In the genomic region with DNA sequence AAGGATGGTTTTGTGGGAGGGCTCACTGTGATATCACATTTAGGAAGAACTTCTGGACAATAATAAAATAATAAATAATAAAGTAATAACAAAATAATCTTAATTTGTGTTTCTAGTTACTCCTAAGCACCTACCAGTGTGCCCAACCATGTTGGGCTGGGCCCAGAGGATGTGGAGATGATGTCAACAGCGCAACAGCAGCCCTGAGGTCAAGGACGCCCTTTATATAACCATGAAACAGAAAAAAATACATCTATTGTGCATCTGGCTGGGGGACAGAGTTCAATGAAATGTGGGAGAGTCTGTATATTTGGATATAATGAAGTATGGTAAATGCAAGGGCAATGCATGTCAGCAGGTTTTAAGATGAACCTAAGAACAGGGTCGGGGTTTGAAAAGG, we compare ENCODE assay signal across 1 cellular context.
TF ChIP-seq lines count a peak whose summit lies in the region.

No MANE protein-coding gene starts in this region.

TF ChIP-seq in HepG2, 621 proteins besides CTCF, POLR2A, EP300 and RAD21 (continued from another document and continues in another):
- TF ChIP-seq, protein P1, sequence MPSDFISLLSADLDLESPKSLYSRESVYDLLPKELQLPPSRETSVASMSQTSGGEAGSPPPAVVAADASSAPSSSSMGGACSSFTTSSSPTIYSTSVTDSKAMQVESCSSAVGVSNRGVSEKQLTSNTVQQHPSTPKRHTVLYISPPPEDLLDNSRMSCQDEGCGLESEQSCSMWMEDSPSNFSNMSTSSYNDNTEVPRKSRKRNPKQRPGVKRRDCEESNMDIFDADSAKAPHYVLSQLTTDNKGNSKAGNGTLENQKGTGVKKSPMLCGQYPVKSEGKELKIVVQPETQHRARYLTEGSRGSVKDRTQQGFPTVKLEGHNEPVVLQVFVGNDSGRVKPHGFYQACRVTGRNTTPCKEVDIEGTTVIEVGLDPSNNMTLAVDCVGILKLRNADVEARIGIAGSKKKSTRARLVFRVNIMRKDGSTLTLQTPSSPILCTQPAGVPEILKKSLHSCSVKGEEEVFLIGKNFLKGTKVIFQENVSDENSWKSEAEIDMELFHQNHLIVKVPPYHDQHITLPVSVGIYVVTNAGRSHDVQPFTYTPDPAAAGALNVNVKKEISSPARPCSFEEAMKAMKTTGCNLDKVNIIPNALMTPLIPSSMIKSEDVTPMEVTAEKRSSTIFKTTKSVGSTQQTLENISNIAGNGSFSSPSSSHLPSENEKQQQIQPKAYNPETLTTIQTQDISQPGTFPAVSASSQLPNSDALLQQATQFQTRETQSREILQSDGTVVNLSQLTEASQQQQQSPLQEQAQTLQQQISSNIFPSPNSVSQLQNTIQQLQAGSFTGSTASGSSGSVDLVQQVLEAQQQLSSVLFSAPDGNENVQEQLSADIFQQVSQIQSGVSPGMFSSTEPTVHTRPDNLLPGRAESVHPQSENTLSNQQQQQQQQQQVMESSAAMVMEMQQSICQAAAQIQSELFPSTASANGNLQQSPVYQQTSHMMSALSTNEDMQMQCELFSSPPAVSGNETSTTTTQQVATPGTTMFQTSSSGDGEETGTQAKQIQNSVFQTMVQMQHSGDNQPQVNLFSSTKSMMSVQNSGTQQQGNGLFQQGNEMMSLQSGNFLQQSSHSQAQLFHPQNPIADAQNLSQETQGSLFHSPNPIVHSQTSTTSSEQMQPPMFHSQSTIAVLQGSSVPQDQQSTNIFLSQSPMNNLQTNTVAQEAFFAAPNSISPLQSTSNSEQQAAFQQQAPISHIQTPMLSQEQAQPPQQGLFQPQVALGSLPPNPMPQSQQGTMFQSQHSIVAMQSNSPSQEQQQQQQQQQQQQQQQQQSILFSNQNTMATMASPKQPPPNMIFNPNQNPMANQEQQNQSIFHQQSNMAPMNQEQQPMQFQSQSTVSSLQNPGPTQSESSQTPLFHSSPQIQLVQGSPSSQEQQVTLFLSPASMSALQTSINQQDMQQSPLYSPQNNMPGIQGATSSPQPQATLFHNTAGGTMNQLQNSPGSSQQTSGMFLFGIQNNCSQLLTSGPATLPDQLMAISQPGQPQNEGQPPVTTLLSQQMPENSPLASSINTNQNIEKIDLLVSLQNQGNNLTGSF (CRISPR knock-in tag; IDR thresholded peaks at IDR 0.05) = no peak
- TF ChIP-seq, protein P2, sequence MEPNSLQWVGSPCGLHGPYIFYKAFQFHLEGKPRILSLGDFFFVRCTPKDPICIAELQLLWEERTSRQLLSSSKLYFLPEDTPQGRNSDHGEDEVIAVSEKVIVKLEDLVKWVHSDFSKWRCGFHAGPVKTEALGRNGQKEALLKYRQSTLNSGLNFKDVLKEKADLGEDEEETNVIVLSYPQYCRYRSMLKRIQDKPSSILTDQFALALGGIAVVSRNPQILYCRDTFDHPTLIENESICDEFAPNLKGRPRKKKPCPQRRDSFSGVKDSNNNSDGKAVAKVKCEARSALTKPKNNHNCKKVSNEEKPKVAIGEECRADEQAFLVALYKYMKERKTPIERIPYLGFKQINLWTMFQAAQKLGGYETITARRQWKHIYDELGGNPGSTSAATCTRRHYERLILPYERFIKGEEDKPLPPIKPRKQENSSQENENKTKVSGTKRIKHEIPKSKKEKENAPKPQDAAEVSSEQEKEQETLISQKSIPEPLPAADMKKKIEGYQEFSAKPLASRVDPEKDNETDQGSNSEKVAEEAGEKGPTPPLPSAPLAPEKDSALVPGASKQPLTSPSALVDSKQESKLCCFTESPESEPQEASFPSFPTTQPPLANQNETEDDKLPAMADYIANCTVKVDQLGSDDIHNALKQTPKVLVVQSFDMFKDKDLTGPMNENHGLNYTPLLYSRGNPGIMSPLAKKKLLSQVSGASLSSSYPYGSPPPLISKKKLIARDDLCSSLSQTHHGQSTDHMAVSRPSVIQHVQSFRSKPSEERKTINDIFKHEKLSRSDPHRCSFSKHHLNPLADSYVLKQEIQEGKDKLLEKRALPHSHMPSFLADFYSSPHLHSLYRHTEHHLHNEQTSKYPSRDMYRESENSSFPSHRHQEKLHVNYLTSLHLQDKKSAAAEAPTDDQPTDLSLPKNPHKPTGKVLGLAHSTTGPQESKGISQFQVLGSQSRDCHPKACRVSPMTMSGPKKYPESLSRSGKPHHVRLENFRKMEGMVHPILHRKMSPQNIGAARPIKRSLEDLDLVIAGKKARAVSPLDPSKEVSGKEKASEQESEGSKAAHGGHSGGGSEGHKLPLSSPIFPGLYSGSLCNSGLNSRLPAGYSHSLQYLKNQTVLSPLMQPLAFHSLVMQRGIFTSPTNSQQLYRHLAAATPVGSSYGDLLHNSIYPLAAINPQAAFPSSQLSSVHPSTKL (CRISPR knock-in tag; IDR thresholded peaks at IDR 0.05) = peak; percentile 35; the same call in 1 of the 2 replicates
- TF ChIP-seq, protein P3, sequence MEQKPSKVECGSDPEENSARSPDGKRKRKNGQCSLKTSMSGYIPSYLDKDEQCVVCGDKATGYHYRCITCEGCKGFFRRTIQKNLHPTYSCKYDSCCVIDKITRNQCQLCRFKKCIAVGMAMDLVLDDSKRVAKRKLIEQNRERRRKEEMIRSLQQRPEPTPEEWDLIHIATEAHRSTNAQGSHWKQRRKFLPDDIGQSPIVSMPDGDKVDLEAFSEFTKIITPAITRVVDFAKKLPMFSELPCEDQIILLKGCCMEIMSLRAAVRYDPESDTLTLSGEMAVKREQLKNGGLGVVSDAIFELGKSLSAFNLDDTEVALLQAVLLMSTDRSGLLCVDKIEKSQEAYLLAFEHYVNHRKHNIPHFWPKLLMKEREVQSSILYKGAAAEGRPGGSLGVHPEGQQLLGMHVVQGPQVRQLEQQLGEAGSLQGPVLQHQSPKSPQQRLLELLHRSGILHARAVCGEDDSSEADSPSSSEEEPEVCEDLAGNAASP (CRISPR knock-in tag; IDR thresholded peaks at IDR 0.05; ENCODE audit: borderline replicate concordance) = peak; percentile 55; the same call in 1 of the 2 replicates
- TF ChIP-seq FOXP1 (IDR thresholded peaks at IDR 0.05) (no peak), FOXP1 (CRISPR knock-in tag; IDR thresholded peaks at IDR 0.05) (0 out of 2 replicates have a peak, but pooled peaks have one; percentile 10), ZNF333 (CRISPR knock-in tag; IDR thresholded peaks at IDR 0.05; ENCODE audit: borderline replicate concordance) (no peak), NPAS2 (CRISPR knock-in tag; IDR thresholded peaks at IDR 0.05; ENCODE audit: borderline replicate concordance) (no peak), NCOA2 (CRISPR knock-in tag; IDR thresholded peaks at IDR 0.05) (0 out of 2 replicates have a peak, but pooled peaks have one; percentile 14), MAF1 (CRISPR knock-in tag; IDR thresholded peaks at IDR 0.05; ENCODE audit: borderline replicate concordance) (no peak), SOX5 (CRISPR knock-in tag; IDR thresholded peaks at IDR 0.05; ENCODE audit: borderline replicate concordance) (peak; percentile 68; the same call in 1 of the 2 replicates), PAX8 (CRISPR knock-in tag; IDR thresholded peaks at IDR 0.05; ENCODE audit: borderline replicate concordance) (no peak), NR2F6 (IDR thresholded peaks at IDR 0.05) (peak; percentile 73), NR2F6 (CRISPR knock-in tag; IDR thresholded peaks at IDR 0.05) (peak; percentile 70), RARA (CRISPR knock-in tag; IDR thresholded peaks at IDR 0.05) (peak; percentile 82), SOX13 (IDR thresholded peaks at IDR 0.05) (no peak), SOX13 (CRISPR knock-in tag; conservative IDR thresholded peaks at IDR 0.05 in 1 of 2, IDR thresholded peaks at IDR 0.05 in 1 of 2) (peak in 1 of 2 experiments; percentile 59; a peak in 1 of 4 replicates), SP140L (CRISPR knock-in tag; IDR thresholded peaks at IDR 0.05; ENCODE audit: borderline replicate concordance) (no peak), ZNF891 (CRISPR knock-in tag; IDR thresholded peaks at IDR 0.05) (no peak), RXRB (CRISPR knock-in tag; IDR thresholded peaks at IDR 0.05; ENCODE audit: borderline replicate concordance) (peak; percentile 71)
- TF ChIP-seq, protein P4, sequence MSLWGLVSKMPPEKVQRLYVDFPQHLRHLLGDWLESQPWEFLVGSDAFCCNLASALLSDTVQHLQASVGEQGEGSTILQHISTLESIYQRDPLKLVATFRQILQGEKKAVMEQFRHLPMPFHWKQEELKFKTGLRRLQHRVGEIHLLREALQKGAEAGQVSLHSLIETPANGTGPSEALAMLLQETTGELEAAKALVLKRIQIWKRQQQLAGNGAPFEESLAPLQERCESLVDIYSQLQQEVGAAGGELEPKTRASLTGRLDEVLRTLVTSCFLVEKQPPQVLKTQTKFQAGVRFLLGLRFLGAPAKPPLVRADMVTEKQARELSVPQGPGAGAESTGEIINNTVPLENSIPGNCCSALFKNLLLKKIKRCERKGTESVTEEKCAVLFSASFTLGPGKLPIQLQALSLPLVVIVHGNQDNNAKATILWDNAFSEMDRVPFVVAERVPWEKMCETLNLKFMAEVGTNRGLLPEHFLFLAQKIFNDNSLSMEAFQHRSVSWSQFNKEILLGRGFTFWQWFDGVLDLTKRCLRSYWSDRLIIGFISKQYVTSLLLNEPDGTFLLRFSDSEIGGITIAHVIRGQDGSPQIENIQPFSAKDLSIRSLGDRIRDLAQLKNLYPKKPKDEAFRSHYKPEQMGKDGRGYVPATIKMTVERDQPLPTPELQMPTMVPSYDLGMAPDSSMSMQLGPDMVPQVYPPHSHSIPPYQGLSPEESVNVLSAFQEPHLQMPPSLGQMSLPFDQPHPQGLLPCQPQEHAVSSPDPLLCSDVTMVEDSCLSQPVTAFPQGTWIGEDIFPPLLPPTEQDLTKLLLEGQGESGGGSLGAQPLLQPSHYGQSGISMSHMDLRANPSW (CRISPR knock-in tag; IDR thresholded peaks at IDR 0.05; ENCODE audit: borderline replicate concordance) = no peak
- TF ChIP-seq, protein P5, sequence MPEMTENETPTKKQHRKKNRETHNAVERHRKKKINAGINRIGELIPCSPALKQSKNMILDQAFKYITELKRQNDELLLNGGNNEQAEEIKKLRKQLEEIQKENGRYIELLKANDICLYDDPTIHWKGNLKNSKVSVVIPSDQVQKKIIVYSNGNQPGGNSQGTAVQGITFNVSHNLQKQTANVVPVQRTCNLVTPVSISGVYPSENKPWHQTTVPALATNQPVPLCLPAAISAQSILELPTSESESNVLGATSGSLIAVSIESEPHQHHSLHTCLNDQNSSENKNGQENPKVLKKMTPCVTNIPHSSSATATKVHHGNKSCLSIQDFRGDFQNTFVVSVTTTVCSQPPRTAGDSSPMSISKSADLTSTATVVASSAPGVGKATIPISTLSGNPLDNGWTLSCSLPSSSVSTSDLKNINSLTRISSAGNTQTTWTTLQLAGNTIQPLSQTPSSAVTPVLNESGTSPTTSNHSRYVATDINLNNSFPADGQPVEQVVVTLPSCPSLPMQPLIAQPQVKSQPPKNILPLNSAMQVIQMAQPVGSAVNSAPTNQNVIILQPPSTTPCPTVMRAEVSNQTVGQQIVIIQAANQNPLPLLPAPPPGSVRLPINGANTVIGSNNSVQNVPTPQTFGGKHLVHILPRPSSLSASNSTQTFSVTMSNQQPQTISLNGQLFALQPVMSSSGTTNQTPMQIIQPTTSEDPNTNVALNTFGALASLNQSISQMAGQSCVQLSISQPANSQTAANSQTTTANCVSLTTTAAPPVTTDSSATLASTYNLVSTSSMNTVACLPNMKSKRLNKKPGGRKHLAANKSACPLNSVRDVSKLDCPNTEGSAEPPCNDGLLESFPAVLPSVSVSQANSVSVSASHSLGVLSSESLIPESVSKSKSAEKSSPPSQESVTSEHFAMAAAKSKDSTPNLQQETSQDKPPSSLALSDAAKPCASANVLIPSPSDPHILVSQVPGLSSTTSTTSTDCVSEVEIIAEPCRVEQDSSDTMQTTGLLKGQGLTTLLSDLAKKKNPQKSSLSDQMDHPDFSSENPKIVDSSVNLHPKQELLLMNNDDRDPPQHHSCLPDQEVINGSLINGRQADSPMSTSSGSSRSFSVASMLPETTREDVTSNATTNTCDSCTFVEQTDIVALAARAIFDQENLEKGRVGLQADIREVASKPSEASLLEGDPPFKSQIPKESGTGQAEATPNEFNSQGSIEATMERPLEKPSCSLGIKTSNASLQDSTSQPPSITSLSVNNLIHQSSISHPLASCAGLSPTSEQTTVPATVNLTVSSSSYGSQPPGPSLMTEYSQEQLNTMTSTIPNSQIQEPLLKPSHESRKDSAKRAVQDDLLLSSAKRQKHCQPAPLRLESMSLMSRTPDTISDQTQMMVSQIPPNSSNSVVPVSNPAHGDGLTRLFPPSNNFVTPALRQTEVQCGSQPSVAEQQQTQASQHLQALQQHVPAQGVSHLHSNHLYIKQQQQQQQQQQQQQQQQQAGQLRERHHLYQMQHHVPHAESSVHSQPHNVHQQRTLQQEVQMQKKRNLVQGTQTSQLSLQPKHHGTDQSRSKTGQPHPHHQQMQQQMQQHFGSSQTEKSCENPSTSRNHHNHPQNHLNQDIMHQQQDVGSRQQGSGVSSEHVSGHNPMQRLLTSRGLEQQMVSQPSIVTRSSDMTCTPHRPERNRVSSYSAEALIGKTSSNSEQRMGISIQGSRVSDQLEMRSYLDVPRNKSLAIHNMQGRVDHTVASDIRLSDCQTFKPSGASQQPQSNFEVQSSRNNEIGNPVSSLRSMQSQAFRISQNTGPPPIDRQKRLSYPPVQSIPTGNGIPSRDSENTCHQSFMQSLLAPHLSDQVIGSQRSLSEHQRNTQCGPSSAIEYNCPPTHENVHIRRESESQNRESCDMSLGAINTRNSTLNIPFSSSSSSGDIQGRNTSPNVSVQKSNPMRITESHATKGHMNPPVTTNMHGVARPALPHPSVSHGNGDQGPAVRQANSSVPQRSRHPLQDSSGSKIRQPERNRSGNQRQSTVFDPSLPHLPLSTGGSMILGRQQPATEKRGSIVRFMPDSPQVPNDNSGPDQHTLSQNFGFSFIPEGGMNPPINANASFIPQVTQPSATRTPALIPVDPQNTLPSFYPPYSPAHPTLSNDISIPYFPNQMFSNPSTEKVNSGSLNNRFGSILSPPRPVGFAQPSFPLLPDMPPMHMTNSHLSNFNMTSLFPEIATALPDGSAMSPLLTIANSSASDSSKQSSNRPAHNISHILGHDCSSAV (CRISPR knock-in tag; IDR thresholded peaks at IDR 0.05; ENCODE audit: borderline replicate concordance) = no peak
- TF ChIP-seq, protein P6, sequence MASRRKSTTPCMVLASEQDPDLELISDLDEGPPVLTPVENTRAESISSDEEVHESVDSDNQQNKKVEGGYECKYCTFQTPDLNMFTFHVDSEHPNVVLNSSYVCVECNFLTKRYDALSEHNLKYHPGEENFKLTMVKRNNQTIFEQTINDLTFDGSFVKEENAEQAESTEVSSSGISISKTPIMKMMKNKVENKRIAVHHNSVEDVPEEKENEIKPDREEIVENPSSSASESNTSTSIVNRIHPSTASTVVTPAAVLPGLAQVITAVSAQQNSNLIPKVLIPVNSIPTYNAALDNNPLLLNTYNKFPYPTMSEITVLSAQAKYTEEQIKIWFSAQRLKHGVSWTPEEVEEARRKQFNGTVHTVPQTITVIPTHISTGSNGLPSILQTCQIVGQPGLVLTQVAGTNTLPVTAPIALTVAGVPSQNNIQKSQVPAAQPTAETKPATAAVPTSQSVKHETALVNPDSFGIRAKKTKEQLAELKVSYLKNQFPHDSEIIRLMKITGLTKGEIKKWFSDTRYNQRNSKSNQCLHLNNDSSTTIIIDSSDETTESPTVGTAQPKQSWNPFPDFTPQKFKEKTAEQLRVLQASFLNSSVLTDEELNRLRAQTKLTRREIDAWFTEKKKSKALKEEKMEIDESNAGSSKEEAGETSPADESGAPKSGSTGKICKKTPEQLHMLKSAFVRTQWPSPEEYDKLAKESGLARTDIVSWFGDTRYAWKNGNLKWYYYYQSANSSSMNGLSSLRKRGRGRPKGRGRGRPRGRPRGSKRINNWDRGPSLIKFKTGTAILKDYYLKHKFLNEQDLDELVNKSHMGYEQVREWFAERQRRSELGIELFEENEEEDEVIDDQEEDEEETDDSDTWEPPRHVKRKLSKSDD (CRISPR knock-in tag; IDR thresholded peaks at IDR 0.05; ENCODE audit: low read depth) = no peak
- TF ChIP-seq, protein P7, sequence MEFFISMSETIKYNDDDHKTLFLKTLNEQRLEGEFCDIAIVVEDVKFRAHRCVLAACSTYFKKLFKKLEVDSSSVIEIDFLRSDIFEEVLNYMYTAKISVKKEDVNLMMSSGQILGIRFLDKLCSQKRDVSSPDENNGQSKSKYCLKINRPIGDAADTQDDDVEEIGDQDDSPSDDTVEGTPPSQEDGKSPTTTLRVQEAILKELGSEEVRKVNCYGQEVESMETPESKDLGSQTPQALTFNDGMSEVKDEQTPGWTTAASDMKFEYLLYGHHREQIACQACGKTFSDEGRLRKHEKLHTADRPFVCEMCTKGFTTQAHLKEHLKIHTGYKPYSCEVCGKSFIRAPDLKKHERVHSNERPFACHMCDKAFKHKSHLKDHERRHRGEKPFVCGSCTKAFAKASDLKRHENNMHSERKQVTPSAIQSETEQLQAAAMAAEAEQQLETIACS (CRISPR knock-in tag; IDR thresholded peaks at IDR 0.05) = no peak
